1 cellular context compared by ENCODE assay signal in the genomic region with DNA sequence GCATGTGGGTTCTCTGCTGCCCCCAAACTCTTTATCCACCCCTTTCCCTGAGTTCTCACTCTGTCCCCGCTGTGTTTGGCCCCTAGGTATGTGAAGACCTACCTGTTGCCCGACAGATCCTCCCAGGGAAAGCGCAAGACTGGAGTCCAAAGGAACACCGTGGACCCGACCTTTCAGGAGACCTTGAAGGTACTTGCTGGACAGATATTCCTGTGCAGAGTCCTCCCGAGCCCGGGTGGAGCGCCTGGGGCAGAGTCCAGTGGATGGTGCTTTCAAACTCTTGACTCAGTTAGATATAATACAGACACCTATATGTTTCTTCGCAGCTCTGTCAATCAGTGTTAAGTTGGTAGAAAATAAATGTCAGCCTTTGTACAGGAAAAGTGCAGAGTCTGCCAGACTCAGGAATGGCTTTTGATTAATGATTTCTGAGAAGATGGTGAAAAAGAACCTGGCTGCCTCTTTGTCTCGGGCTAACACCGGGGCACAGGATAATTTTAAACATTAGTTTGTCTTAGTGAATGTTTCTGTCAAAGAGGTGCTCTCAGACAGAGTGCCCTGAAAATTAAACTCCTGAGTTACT.
TF ChIP-seq lines count a peak whose summit lies in the region.

No MANE protein-coding gene starts in this region.

TF ChIP-seq in WTC11, 78 proteins besides CTCF, POLR2A, EP300 and RAD21 (continued from another document):
- TF ChIP-seq, protein P1, sequence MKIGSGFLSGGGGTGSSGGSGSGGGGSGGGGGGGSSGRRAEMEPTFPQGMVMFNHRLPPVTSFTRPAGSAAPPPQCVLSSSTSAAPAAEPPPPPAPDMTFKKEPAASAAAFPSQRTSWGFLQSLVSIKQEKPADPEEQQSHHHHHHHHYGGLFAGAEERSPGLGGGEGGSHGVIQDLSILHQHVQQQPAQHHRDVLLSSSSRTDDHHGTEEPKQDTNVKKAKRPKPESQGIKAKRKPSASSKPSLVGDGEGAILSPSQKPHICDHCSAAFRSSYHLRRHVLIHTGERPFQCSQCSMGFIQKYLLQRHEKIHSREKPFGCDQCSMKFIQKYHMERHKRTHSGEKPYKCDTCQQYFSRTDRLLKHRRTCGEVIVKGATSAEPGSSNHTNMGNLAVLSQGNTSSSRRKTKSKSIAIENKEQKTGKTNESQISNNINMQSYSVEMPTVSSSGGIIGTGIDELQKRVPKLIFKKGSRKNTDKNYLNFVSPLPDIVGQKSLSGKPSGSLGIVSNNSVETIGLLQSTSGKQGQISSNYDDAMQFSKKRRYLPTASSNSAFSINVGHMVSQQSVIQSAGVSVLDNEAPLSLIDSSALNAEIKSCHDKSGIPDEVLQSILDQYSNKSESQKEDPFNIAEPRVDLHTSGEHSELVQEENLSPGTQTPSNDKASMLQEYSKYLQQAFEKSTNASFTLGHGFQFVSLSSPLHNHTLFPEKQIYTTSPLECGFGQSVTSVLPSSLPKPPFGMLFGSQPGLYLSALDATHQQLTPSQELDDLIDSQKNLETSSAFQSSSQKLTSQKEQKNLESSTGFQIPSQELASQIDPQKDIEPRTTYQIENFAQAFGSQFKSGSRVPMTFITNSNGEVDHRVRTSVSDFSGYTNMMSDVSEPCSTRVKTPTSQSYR (CRISPR knock-in tag; IDR thresholded peaks at IDR 0.05) = no peak
- TF ChIP-seq, protein P2, sequence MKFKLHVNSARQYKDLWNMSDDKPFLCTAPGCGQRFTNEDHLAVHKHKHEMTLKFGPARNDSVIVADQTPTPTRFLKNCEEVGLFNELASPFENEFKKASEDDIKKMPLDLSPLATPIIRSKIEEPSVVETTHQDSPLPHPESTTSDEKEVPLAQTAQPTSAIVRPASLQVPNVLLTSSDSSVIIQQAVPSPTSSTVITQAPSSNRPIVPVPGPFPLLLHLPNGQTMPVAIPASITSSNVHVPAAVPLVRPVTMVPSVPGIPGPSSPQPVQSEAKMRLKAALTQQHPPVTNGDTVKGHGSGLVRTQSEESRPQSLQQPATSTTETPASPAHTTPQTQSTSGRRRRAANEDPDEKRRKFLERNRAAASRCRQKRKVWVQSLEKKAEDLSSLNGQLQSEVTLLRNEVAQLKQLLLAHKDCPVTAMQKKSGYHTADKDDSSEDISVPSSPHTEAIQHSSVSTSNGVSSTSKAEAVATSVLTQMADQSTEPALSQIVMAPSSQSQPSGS (CRISPR knock-in tag; IDR thresholded peaks at IDR 0.05; ENCODE audit: borderline replicate concordance, low read depth) = no peak
- TF ChIP-seq EMX1 (CRISPR knock-in tag; IDR thresholded peaks at IDR 0.05) (no peak), FOXJ3 (CRISPR knock-in tag; IDR thresholded peaks at IDR 0.05; ENCODE audit: borderline replicate concordance) (no peak), FOXK1 (CRISPR knock-in tag; IDR thresholded peaks at IDR 0.05) (no peak)
- TF ChIP-seq, protein P3, sequence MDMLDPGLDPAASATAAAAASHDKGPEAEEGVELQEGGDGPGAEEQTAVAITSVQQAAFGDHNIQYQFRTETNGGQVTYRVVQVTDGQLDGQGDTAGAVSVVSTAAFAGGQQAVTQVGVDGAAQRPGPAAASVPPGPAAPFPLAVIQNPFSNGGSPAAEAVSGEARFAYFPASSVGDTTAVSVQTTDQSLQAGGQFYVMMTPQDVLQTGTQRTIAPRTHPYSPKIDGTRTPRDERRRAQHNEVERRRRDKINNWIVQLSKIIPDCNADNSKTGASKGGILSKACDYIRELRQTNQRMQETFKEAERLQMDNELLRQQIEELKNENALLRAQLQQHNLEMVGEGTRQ (CRISPR knock-in tag; IDR thresholded peaks at IDR 0.05) = no peak
